In the genomic region with DNA sequence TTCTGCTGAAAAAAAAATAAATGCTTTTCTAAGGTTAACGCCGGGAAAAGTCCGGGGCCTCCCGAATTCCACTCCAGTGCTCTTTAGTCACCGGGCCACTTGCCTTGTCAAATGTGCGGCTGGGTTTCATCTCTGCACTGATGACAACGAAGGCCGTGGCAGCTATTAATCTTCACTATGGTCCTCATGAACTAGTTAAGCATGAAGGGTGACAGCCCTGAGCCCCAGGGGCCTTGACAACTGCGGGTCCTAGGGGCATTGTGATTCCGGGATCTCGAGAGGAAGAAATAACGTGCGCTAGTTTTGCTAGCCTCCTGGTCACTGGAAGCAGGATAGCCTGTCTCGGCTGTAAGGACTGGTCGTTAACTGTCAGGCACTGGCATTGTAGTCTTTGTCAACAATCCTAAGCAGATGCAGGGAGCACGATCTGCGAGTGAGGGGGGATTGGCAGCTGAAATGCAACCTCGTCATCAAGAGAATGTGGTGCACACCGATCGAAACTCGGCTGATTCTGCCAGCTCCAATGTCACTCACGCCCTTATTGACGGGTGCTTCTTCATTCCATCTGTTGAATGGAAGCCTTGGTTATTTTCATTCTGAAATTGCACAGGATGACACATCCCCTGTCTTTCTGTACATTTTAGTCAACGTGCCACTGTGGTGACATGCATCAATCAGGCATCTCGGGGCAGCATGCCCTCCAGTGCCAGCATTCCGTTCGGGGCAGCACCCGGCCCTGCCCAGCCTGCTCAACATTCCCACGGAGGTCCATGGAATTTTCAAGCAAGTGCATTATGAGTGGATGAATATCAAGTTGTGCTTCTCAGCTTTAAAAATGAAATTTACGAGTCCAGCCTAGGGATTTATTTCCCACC, we compare ENCODE assay signal across 20 cellular contexts.
"Had no signal": no experiment of that assay in that cellular context is flagged by ENCODE, and none has a peak within 500 bp of the region (broad histone marks: within the 10 kb centered on the region; RNA-seq: fewer than 3 reads in every experiment).

No MANE protein-coding gene starts in this region.

- H3K4me3 Mint-ChIP-seq: activated B cell treated with CpG ODN at 0.5 μM for 24 hours; activated CD4-positive, alpha-beta T cell treated with anti-CD3 and anti-CD28 coated beads for 36 hours; activated naive CD4-positive, alpha-beta T cell treated with anti-CD3 and anti-CD28 coated beads, Interleukin-2, amount 10 ng/mL, durations not matched to agents 7 days and 5 days; activated naive CD8-positive, alpha-beta T cell treated with anti-CD3 and anti-CD28 coated beads, Interleukin-2, amount 10 ng/mL, durations not matched to agents 7 days and 5 days; central memory CD8-positive, alpha-beta T cell; mesothelial cell of epicardium; natural killer cell; T-helper 2 cell treated with Interferon-gamma antibody and Interleukin-4, amounts not matched to agents 5 μg/mL and 100 μg/mL, for 36 hours had no signal

- ATAC-seq: activated CD4-positive, alpha-beta T cell treated with anti-CD3 and anti-CD28 coated beads for 36 hours; natural killer cell had no signal

- H3K4me1 ChIP-seq: prostate gland, suprapubic skin, tibial artery had no signal

- H3K4me1 Mint-ChIP-seq: activated B cell treated with CpG ODN at 0.5 μM for 24 hours; activated CD4-positive, alpha-beta T cell treated with anti-CD3 and anti-CD28 coated beads for 36 hours; activated naive CD4-positive, alpha-beta T cell treated with anti-CD3 and anti-CD28 coated beads, Interleukin-2, amount 10 ng/mL, durations not matched to agents 7 days and 5 days; activated naive CD8-positive, alpha-beta T cell treated with anti-CD3 and anti-CD28 coated beads, Interleukin-2, amount 10 ng/mL, durations not matched to agents 7 days and 5 days; central memory CD8-positive, alpha-beta T cell; natural killer cell had no signal

- H3K36me3 Mint-ChIP-seq: activated naive CD4-positive, alpha-beta T cell treated with anti-CD3 and anti-CD28 coated beads, Interleukin-2, amount 10 ng/mL, durations not matched to agents 7 days and 5 days; activated naive CD8-positive, alpha-beta T cell treated with anti-CD3 and anti-CD28 coated beads, Interleukin-2, amount 10 ng/mL, durations not matched to agents 7 days and 5 days; mesothelial cell of epicardium; natural killer cell had no signal

- H3K9me3 Mint-ChIP-seq: activated B cell treated with CpG ODN at 0.5 μM for 24 hours; activated naive CD4-positive, alpha-beta T cell treated with anti-CD3 and anti-CD28 coated beads, Interleukin-2, amount 10 ng/mL, durations not matched to agents 7 days and 5 days; activated naive CD8-positive, alpha-beta T cell treated with anti-CD3 and anti-CD28 coated beads, Interleukin-2, amount 10 ng/mL, durations not matched to agents 7 days and 5 days; central memory CD8-positive, alpha-beta T cell; mesothelial cell of epicardium; natural killer cell; T-helper 2 cell treated with Interferon-gamma antibody and Interleukin-4, amounts not matched to agents 5 μg/mL and 100 μg/mL, for 36 hours had no signal

- DNase-seq: activated B cell treated with CpG ODN at 0.5 μM for 24 hours; activated CD4-positive, alpha-beta T cell treated with anti-CD3 and anti-CD28 coated beads for 36 hours; activated CD4-positive, alpha-beta T cell treated with anti-CD3 and anti-CD28 coated beads, Interleukin-2, amount 50 U/mL, for 4 hours; activated effector memory CD4-positive, alpha-beta T cell treated with anti-CD3 and anti-CD28 coated beads, Interleukin-2, amount 50 U/mL, for 16 hours; activated naive CD4-positive, alpha-beta T cell treated with anti-CD3 and anti-CD28 coated beads, Interleukin-2, amount 10 ng/mL, durations not matched to agents 7 days and 5 days; activated naive CD8-positive, alpha-beta T cell treated with anti-CD3 and anti-CD28 coated beads, Interleukin-2, amount 10 ng/mL, durations not matched to agents 7 days and 5 days; effector memory CD4-positive, alpha-beta T cell; mammary epithelial cell; natural killer cell; ovary; stimulated activated CD4-positive, alpha-beta T cell treated with anti-CD3 and anti-CD28 coated beads, Interleukin-15, amount 100 ng/mL, for 24 hours; stimulated activated CD4-positive, alpha-beta T cell treated with anti-CD3 and anti-CD28 coated beads, Interleukin-2, amount 100 ng/mL, for 24 hours; stimulated activated naive CD4-positive, alpha-beta T cell; T-helper 1 cell; tibial artery had no signal

- H3K36me3 ChIP-seq: ovary, prostate gland, suprapubic skin, tibial artery had no signal

- H3K27me3 ChIP-seq: ovary had no signal

- H3K4me3 ChIP-seq: ovary, prostate gland, suprapubic skin, tibial artery had no signal

- H3K9me3 ChIP-seq: ovary, prostate gland, suprapubic skin, tibial artery had no signal

- H3K27ac ChIP-seq: ovary, prostate gland, suprapubic skin, tibial artery had no signal

- H3K27me3 Mint-ChIP-seq: activated B cell treated with CpG ODN at 0.5 μM for 24 hours; activated CD4-positive, alpha-beta T cell treated with anti-CD3 and anti-CD28 coated beads for 36 hours; activated naive CD4-positive, alpha-beta T cell treated with anti-CD3 and anti-CD28 coated beads, Interleukin-2, amount 10 ng/mL, durations not matched to agents 7 days and 5 days; central memory CD8-positive, alpha-beta T cell had no signal

- H3K27ac Mint-ChIP-seq: activated B cell treated with CpG ODN at 0.5 μM for 24 hours; activated CD4-positive, alpha-beta T cell treated with anti-CD3 and anti-CD28 coated beads for 36 hours; activated naive CD4-positive, alpha-beta T cell treated with anti-CD3 and anti-CD28 coated beads, Interleukin-2, amount 10 ng/mL, durations not matched to agents 7 days and 5 days; activated naive CD8-positive, alpha-beta T cell treated with anti-CD3 and anti-CD28 coated beads, Interleukin-2, amount 10 ng/mL, durations not matched to agents 7 days and 5 days; mesothelial cell of epicardium; natural killer cell; T-helper 2 cell treated with Interferon-gamma antibody and Interleukin-4, amounts not matched to agents 5 μg/mL and 100 μg/mL, for 36 hours had no signal
